In the genomic region with DNA sequence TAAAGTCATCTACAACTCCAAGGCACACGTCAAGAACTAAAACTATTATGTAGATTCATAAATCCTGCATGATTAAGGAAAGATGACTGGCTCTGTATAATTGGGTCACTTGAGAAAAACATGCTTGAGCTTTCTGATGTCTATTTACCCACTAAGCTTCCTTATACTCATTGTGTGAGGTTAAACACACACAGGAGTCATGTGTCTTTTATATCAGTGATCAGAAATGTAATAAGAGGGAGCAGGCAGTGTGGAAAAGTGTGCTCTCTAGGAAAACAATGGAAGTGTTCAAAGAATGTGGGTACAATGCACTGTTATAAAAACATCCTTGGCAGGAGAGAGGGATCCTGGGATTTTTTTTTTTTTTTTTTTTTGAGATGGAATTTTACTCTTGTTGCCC, we compare ENCODE assay signal across 26 cellular contexts.
DNase-seq lines count a peak whose midpoint lies in the region; FAIRE-seq and TF ChIP-seq lines count a peak whose summit lies in the region.
"Had no signal": no experiment of that assay in that cellular context is flagged by ENCODE, and none has a peak within 500 bp of the region (broad histone marks: within the 10 kb centered on the region; RNA-seq: fewer than 3 reads in every experiment).

No MANE protein-coding gene starts in this region.

- no peak overlapping the region for H3K4me3 ChIP-seq in Loucy (ENCODE audit: low read length, poor library complexity, severe bottlenecking)
- H3K4me3 ChIP-seq in astrocyte (ENCODE audit: insufficient read depth, low read depth, low read length): no peak overlapping the region
- H3K4me3 ChIP-seq in osteoblast (ENCODE audit: insufficient read depth, low read length): no peak overlapping the region
- H3K4me3 ChIP-seq: coronary artery, spleen, suprapubic skin had no signal

- H3K27ac ChIP-seq in astrocyte (ENCODE audit: low read depth, low read length): no peak overlapping the region
- H3K27ac ChIP-seq in osteoblast (ENCODE audit: low read depth, low read length): no peak overlapping the region
- H3K27ac ChIP-seq: coronary artery, HL-60, neutrophil, spleen, suprapubic skin had no signal

- TF ChIP-seq CTCF in Loucy (conservative IDR thresholded peaks at IDR 0.05; ENCODE audit: low read length) (no peak), astrocyte (IDR thresholded peaks at IDR 0.05; ENCODE audit: insufficient read depth, low read depth, low read length) (no peak), nephron (IDR thresholded peaks at IDR 0.05; ENCODE audit: unreplicated experiment in 3 of 3) (no peak), osteoblast (IDR thresholded peaks at IDR 0.05; ENCODE audit: extremely low read depth, low read depth, low read length) (no peak)

- no peak for FAIRE-seq in astrocyte (lab: Jason Lieb, UNC)
- FAIRE-seq: D721Med, urothelium cell line had no signal

- H3K9me3 Mint-ChIP-seq in astrocyte (ENCODE audit: unreplicated experiment): no peaks in the 10 kb centered on the region
- H3K9me3 Mint-ChIP-seq in nephron: no peaks in the 10 kb centered on the region
- H3K9me3 Mint-ChIP-seq in activated T-helper 1 cell treated with anti-CD3 and anti-CD28 coated beads, Interleukin-12 subunit alpha, Interleukin-12 subunit beta, Interleukin-2, Interleukin-4 antibody, amounts not matched to agents 30 ng/mL and 10 ng/mL and 1 ng/mL, durations not matched to agents 14 hours and 24 hours and 36 hours: no peaks in the 10 kb centered on the region
- H3K9me3 Mint-ChIP-seq: activated T-cell treated with anti-CD3 and anti-CD28 coated beads, Interleukin-2, amount 50 U/mL, for 24 hours; endodermal cell; H9; stimulated activated naive B cell treated with anti-CD40 and anti-IgM and Interleukin-4, amounts not matched to agents 10 μg/mL and 1 μg/mL and 100 μg/mL, for 72 hours had no signal

- H3K36me3 Mint-ChIP-seq in astrocyte (ENCODE audit: low read depth, unreplicated experiment) (no peaks in the 10 kb centered on the region), nephron (ENCODE audit: low read depth) (no peaks in the 10 kb centered on the region)
- H3K36me3 Mint-ChIP-seq in activated T-helper 1 cell treated with anti-CD3 and anti-CD28 coated beads, Interleukin-12 subunit alpha, Interleukin-12 subunit beta, Interleukin-2, Interleukin-4 antibody, amounts not matched to agents 30 ng/mL and 10 ng/mL and 1 ng/mL, durations not matched to agents 14 hours and 24 hours and 36 hours (ENCODE audit: low read depth): no peaks in the 10 kb centered on the region
- H3K36me3 Mint-ChIP-seq: stimulated activated naive B cell treated with anti-CD40 and anti-IgM and Interleukin-4, amounts not matched to agents 10 μg/mL and 1 μg/mL and 100 μg/mL, for 72 hours had no signal

- H3K9me3 ChIP-seq in Loucy (ENCODE audit: insufficient read depth, low read depth, low read length) (no peaks in the 10 kb centered on the region), astrocyte (ENCODE audit: insufficient read depth, low read depth, low read length) (no peaks in the 10 kb centered on the region), osteoblast (ENCODE audit: low read depth, low read length) (no peaks in the 10 kb centered on the region)
- H3K9me3 ChIP-seq: neutrophil, SK-N-SH, spleen, suprapubic skin had no signal

- no peak overlapping the region for H3K27ac Mint-ChIP-seq in astrocyte (ENCODE audit: unreplicated experiment)
- H3K27ac Mint-ChIP-seq in nephron: peak overlapping the region in 2 of 3 experiments; percentile 45 to 58
- no peak overlapping the region for H3K27ac Mint-ChIP-seq in activated T-helper 1 cell treated with anti-CD3 and anti-CD28 coated beads, Interleukin-12 subunit alpha, Interleukin-12 subunit beta, Interleukin-2, Interleukin-4 antibody, amounts not matched to agents 30 ng/mL and 10 ng/mL and 1 ng/mL, durations not matched to agents 14 hours and 24 hours and 36 hours
- H3K27ac Mint-ChIP-seq: activated T-cell treated with anti-CD3 and anti-CD28 coated beads, Interleukin-2, amount 50 U/mL, for 24 hours; endodermal cell; H9; stimulated activated naive B cell treated with anti-CD40 and anti-IgM and Interleukin-4, amounts not matched to agents 10 μg/mL and 1 μg/mL and 100 μg/mL, for 72 hours; T-helper 17 cell had no signal

- peaks cover 19% of the 10 kb centered on the region for H3K4me1 Mint-ChIP-seq in astrocyte (ENCODE audit: low read depth, unreplicated experiment)
- peaks cover 39% of the 10 kb centered on the region for H3K4me1 Mint-ChIP-seq in nephron
- no peaks in the 10 kb centered on the region for H3K4me1 Mint-ChIP-seq in activated T-helper 1 cell treated with anti-CD3 and anti-CD28 coated beads, Interleukin-12 subunit alpha, Interleukin-12 subunit beta, Interleukin-2, Interleukin-4 antibody, amounts not matched to agents 30 ng/mL and 10 ng/mL and 1 ng/mL, durations not matched to agents 14 hours and 24 hours and 36 hours (ENCODE audit: low read depth)
- H3K4me1 Mint-ChIP-seq: H9; stimulated activated naive B cell treated with anti-CD40 and anti-IgM and Interleukin-4, amounts not matched to agents 10 μg/mL and 1 μg/mL and 100 μg/mL, for 72 hours; T-helper 17 cell had no signal

- intact Hi-C loops in activated T-helper 1 cell treated with anti-CD3 and anti-CD28 coated beads, Interleukin-12 subunit alpha, Interleukin-12 subunit beta, Interleukin-2, Interleukin-4 antibody, amounts not matched to agents 30 ng/mL and 10 ng/mL and 1 ng/mL, durations not matched to agents 14 hours and 24 hours and 36 hours (cut with micrococcal nuclease): no loop called here

- no peaks in the 10 kb centered on the region for H3F3A ChIP-seq in Loucy (ENCODE audit: low read depth)

- H3K9me2 ChIP-seq in Loucy (replicated peaks; ENCODE audit: low read depth, low read length): no peaks in the 10 kb centered on the region
- H3K9me2 ChIP-seq: SK-N-SH had no signal

- H3K4me2 ChIP-seq in Loucy (ENCODE audit: low read depth, low read length, poor library complexity, severe bottlenecking) (peak overlapping the region; percentile 13), astrocyte (ENCODE audit: low read length) (no peak overlapping the region), osteoblast (ENCODE audit: insufficient read depth, low read length) (no peak overlapping the region)
- H3K4me2 ChIP-seq: SK-N-SH had no signal

- H3K9ac ChIP-seq in Loucy (ENCODE audit: low read depth, low read length, poor library complexity, severe bottlenecking) (no peak overlapping the region), astrocyte (ENCODE audit: low read length) (no peak overlapping the region)
- H3K9ac ChIP-seq: SK-N-SH had no signal

- H3K36me3 ChIP-seq in Loucy (ENCODE audit: insufficient read depth, low read length): no peaks in the 10 kb centered on the region
- H3K36me3 ChIP-seq in astrocyte (ENCODE audit: insufficient read depth, low read length): no peaks in the 10 kb centered on the region
- no peaks in the 10 kb centered on the region for H3K36me3 ChIP-seq in osteoblast (ENCODE audit: insufficient read depth, low read length)
- H3K36me3 ChIP-seq: neutrophil, spleen, suprapubic skin had no signal

- H3K27me3 ChIP-seq in Loucy (ENCODE audit: insufficient read depth, low read length, poor library complexity, severe bottlenecking) (no peaks in the 10 kb centered on the region), astrocyte (ENCODE audit: insufficient read depth, low read length) (no peaks in the 10 kb centered on the region), osteoblast (ENCODE audit: insufficient read depth, low read length) (no peaks in the 10 kb centered on the region)
- H3K27me3 ChIP-seq: neutrophil, spleen, suprapubic skin had no signal

- in situ Hi-C loops in ACHN (cut with HindIII; ENCODE audit: low pct_ligation_motif_present, low pct_unique_long_range_greater_than_20kb, low sequenced_read_pairs): no loop called here

- H4K20me1 ChIP-seq in Loucy (ENCODE audit: insufficient read depth, low read length, poor library complexity, severe bottlenecking) (no peaks in the 10 kb centered on the region), astrocyte (ENCODE audit: insufficient read depth, low read length) (no peaks in the 10 kb centered on the region), osteoblast (ENCODE audit: insufficient read depth, low read length) (no peaks in the 10 kb centered on the region)

- no peaks in the 10 kb centered on the region for H3K79me2 ChIP-seq in Loucy (ENCODE audit: insufficient read depth, low read length)
- no peaks in the 10 kb centered on the region for H3K79me2 ChIP-seq in astrocyte (ENCODE audit: insufficient read depth, low read length)
- no peaks in the 10 kb centered on the region for H3K79me2 ChIP-seq in osteoblast (ENCODE audit: insufficient read depth, low read length)

- H2AFZ ChIP-seq in Loucy (ENCODE audit: low read length): no peak overlapping the region
- H2AFZ ChIP-seq in astrocyte (ENCODE audit: low read depth, low read length): no peak overlapping the region
- no peak overlapping the region for H2AFZ ChIP-seq in osteoblast (ENCODE audit: low read length)

- DNase-seq in DMS153 (lab: John Stamatoyannopoulos, UW): peak; percentile 46
- DNase-seq in astrocyte (ENCODE audit: low read depth): peak; percentile 5
- no peak for DNase-seq in activated T-helper 1 cell treated with anti-CD3 and anti-CD28 coated beads, Interleukin-12 subunit alpha, Interleukin-12 subunit beta, Interleukin-2, Interleukin-4 antibody, amounts not matched to agents 30 ng/mL and 10 ng/mL and 1 ng/mL, durations not matched to agents 14 hours and 24 hours and 36 hours (ENCODE audit: low spot score)
- DNase-seq in osteoblast (ENCODE audit: insufficient read length, low spot score, missing footprints): no peak
- DNase-seq in ACHN: no peak
- DNase-seq: activated CD4-positive, alpha-beta T cell treated with anti-CD3 and anti-CD28 coated beads for 48 hours; activated naive CD4-positive, alpha-beta T cell treated with Interleukin-2 at 50 U/mL for 16 hours; activated T-cell treated with anti-CD3 and anti-CD28 coated beads, Interleukin-2, amount 50 U/mL, for 24 hours; endodermal cell; glutamatergic neuron; H9; NCI-H2107; NCI-H524; SK-N-SH; spleen; stimulated activated CD4-positive, alpha-beta T cell treated with anti-CD3 and anti-CD28 coated beads, Interleukin-4, amount 100 ng/mL, for 1 hour; stimulated activated naive B cell treated with anti-CD40 and anti-IgM and Interleukin-4, amounts not matched to agents 10 μg/mL and 1 μg/mL and 100 μg/mL, for 72 hours; T-helper 17 cell had no signal

- H3K27me3 Mint-ChIP-seq in astrocyte (ENCODE audit: low read depth, unreplicated experiment): no peaks in the 10 kb centered on the region
- H3K27me3 Mint-ChIP-seq in nephron (ENCODE audit: low read depth): no peaks in the 10 kb centered on the region
- peaks cover 3% of the 10 kb centered on the region for H3K27me3 Mint-ChIP-seq in activated T-helper 1 cell treated with anti-CD3 and anti-CD28 coated beads, Interleukin-12 subunit alpha, Interleukin-12 subunit beta, Interleukin-2, Interleukin-4 antibody, amounts not matched to agents 30 ng/mL and 10 ng/mL and 1 ng/mL, durations not matched to agents 14 hours and 24 hours and 36 hours (ENCODE audit: insufficient read depth)
- H3K27me3 Mint-ChIP-seq: activated T-cell treated with anti-CD3 and anti-CD28 coated beads, Interleukin-2, amount 50 U/mL, for 24 hours; stimulated activated naive B cell treated with anti-CD40 and anti-IgM and Interleukin-4, amounts not matched to agents 10 μg/mL and 1 μg/mL and 100 μg/mL, for 72 hours; T-helper 17 cell had no signal

- H3K4me3 Mint-ChIP-seq in astrocyte (ENCODE audit: unreplicated experiment) (no peak overlapping the region), nephron (no peak overlapping the region)
- no peak overlapping the region for H3K4me3 Mint-ChIP-seq in activated T-helper 1 cell treated with anti-CD3 and anti-CD28 coated beads, Interleukin-12 subunit alpha, Interleukin-12 subunit beta, Interleukin-2, Interleukin-4 antibody, amounts not matched to agents 30 ng/mL and 10 ng/mL and 1 ng/mL, durations not matched to agents 14 hours and 24 hours and 36 hours
- H3K4me3 Mint-ChIP-seq: activated T-cell treated with anti-CD3 and anti-CD28 coated beads, Interleukin-2, amount 50 U/mL, for 24 hours; endodermal cell; H9; stimulated activated naive B cell treated with anti-CD40 and anti-IgM and Interleukin-4, amounts not matched to agents 10 μg/mL and 1 μg/mL and 100 μg/mL, for 72 hours; T-helper 17 cell had no signal

- H3K4me1 ChIP-seq in Loucy (ENCODE audit: insufficient read depth, low read length, poor library complexity, severe bottlenecking) (peaks cover 32% of the 10 kb centered on the region), astrocyte (ENCODE audit: insufficient read depth, low read length) (peaks cover 15% of the 10 kb centered on the region), osteoblast (ENCODE audit: insufficient read depth, low read length) (peaks cover 40% of the 10 kb centered on the region)
- H3K4me1 ChIP-seq: spleen, suprapubic skin had no signal

Comparison
In these comparisons a context has a peak if more than half of its experiments do, and no peak if none do; other contexts are left out.
1. DNase-seq: peak in DMS153 (single experiment) and astrocyte (single experiment); none in activated T-helper 1 cell treated with anti-CD3 and anti-CD28 coated beads, Interleukin-12 subunit alpha, Interleukin-12 subunit beta, Interleukin-2, Interleukin-4 antibody, amounts not matched to agents 30 ng/mL and 10 ng/mL and 1 ng/mL, durations not matched to agents 14 hours and 24 hours and 36 hours (single experiment), osteoblast (single experiment) and ACHN (single experiment).
2. H3K27ac Mint-ChIP-seq: peak in nephron (2 of 3); none in astrocyte (single experiment) and activated T-helper 1 cell treated with anti-CD3 and anti-CD28 coated beads, Interleukin-12 subunit alpha, Interleukin-12 subunit beta, Interleukin-2, Interleukin-4 antibody, amounts not matched to agents 30 ng/mL and 10 ng/mL and 1 ng/mL, durations not matched to agents 14 hours and 24 hours and 36 hours (single experiment).